ENCODE assay signal across 8 cellular contexts in the genomic region with DNA sequence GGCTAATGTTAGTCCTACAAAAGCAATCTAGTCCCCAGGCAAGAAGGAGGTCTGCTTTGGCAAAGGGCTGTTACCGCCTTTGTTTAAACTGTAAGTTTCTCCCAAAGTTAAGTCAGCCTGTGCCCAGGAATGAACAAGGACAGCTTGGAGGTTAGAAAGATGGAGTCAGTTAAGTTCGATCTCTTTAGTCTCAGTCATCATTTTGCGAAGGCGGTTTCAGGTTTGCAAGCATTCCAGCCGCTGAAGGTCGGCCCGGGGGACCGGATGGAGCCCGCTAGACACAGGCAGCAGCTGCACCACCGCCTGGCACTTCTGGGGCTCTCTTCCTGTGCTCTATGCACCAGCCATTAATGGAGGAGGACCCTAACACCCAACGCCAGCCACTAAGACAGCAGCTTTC.
DNase-seq lines count a peak whose midpoint lies in the region; ATAC-seq and TF ChIP-seq lines count a peak whose summit lies in the region.

No MANE protein-coding gene starts in this region.

- DNase-seq in cardiac muscle cell (ENCODE audit: low read depth in 1 of 2, low spot score in 1 of 2) (no peak), right cardiac atrium (no peak), breast epithelium (ENCODE audit: low spot score in 2 of 2) (no peak), upper lobe of left lung (no peak), substantia nigra (lab: John Stamatoyannopoulos, UW) (no peak), 8988T (no peak)

- intact Hi-C loops in right cardiac atrium (cut with DNase I) (loop anchor here in 2 of 4 donors (10.0 kb wide), 1 partner anchor 89 kb away; a partner anchor contains a TSS), breast epithelium (cut with DNase I; ENCODE audit: low total_unique reads) (no loop called here)

- H3K9me3 ChIP-seq in cardiac muscle cell (ENCODE audit: low read depth) (no peaks in the 10 kb centered on the region), right cardiac atrium (ENCODE audit: control insufficient read depth, low read length) (no peaks in the 10 kb centered on the region), breast epithelium (no peaks in the 10 kb centered on the region), mucosa of rectum (ENCODE audit: control insufficient read depth in 2 of 2, low read length in 2 of 2) (no peaks in the 10 kb centered on the region), upper lobe of left lung (no peaks in the 10 kb centered on the region)

- H3K4me1 ChIP-seq in cardiac muscle cell (ENCODE audit: low read depth), result peaks cover 72% of the 10 kb centered on the region
- peaks cover 34% of the 10 kb centered on the region for H3K4me1 ChIP-seq in right cardiac atrium (ENCODE audit: control insufficient read depth, insufficient read depth, low read length)
- H3K4me1 ChIP-seq in breast epithelium, result peaks cover 11 to 23% of the 10 kb centered on the region in 2 donors
- peaks cover 50 to 70% of the 10 kb centered on the region in 2 donors for H3K4me1 ChIP-seq in mucosa of rectum (ENCODE audit: control insufficient read depth in 2 of 2, insufficient read depth in 2 of 2, low read length in 2 of 2)
- peaks cover 49 to 71% (median 53%) of the 10 kb centered on the region in 4 donors for H3K4me1 ChIP-seq in upper lobe of left lung

- WGBS in right cardiac atrium, result 95% methylated on average over 11 of the region's 11 CpGs
- 93 to 95% methylated on average over 10 to 11 of the region's 11 CpGs for WGBS in upper lobe of left lung, 2 donors

- no peaks in the 10 kb centered on the region for H3K36me3 ChIP-seq in cardiac muscle cell
- H3K36me3 ChIP-seq in breast epithelium, result no peaks in the 10 kb centered on the region
- peaks cover 0 to 7% of the 10 kb centered on the region in 2 donors for H3K36me3 ChIP-seq in mucosa of rectum (ENCODE audit: control insufficient read depth in 2 of 2, insufficient read depth in 2 of 2, low read length in 2 of 2)
- no peaks in the 10 kb centered on the region for H3K36me3 ChIP-seq in upper lobe of left lung

- no peak for TF ChIP-seq CTCF in cardiac muscle cell (IDR thresholded peaks at IDR 0.05; ENCODE audit: low read depth, low read length)
- TF ChIP-seq CTCF in breast epithelium (IDR thresholded peaks at IDR 0.05), result no peak
- no peak for TF ChIP-seq CTCF in upper lobe of left lung (IDR thresholded peaks at IDR 0.05)

- H3K4me3 ChIP-seq in cardiac muscle cell (no peak overlapping the region), right cardiac atrium (ENCODE audit: low read length) (no peak overlapping the region), breast epithelium (no peak overlapping the region), mucosa of rectum (ENCODE audit: low read length in 2 of 2) (no peak overlapping the region), upper lobe of left lung (no peak overlapping the region)

- H3K9ac ChIP-seq in mucosa of rectum (ENCODE audit: low read depth in 1 of 2, low read length in 2 of 2), result peak overlapping the region in 1 of 2 donors; percentile 1

- no peak for TF ChIP-seq POLR2A in breast epithelium (IDR thresholded peaks at IDR 0.05)
- no peak for TF ChIP-seq POLR2A in upper lobe of left lung (IDR thresholded peaks at IDR 0.05)

- TF ChIP-seq EP300 in upper lobe of left lung (IDR thresholded peaks at IDR 0.05), result no peak

- ATAC-seq in right cardiac atrium, result no peak
- ATAC-seq in upper lobe of left lung (ENCODE audit: low FRiP score in 2 of 2), result no peak
- ATAC-seq in GM19324 (IDR thresholded peaks at IDR 0.05; ENCODE audit: low FRiP score, unreplicated experiment), result no peak

- H3K27me3 ChIP-seq in cardiac muscle cell, result no peaks in the 10 kb centered on the region
- no peaks in the 10 kb centered on the region for H3K27me3 ChIP-seq in right cardiac atrium (ENCODE audit: control insufficient read depth, insufficient read depth)
- H3K27me3 ChIP-seq in breast epithelium, result no peaks in the 10 kb centered on the region
- H3K27me3 ChIP-seq in mucosa of rectum (ENCODE audit: control insufficient read depth in 2 of 2, insufficient read depth in 2 of 2, low read length in 2 of 2), result no peaks in the 10 kb centered on the region
- H3K27me3 ChIP-seq in upper lobe of left lung, result no peaks in the 10 kb centered on the region

- H3K27ac ChIP-seq in cardiac muscle cell (peak overlapping the region; percentile 98), right cardiac atrium (ENCODE audit: low read length) (no peak overlapping the region), breast epithelium (peak overlapping the region; percentile 78 to 89), mucosa of rectum (ENCODE audit: low read depth in 2 of 2, low read length in 2 of 2) (peak overlapping the region; percentile 77 to 92), upper lobe of left lung (peak overlapping the region; percentile 82 to 90 (median 86)), substantia nigra (ENCODE audit: low read depth, low read length, poor library complexity, severe bottlenecking) (no peak overlapping the region)

Comparison
In these comparisons a context has a peak if more than half of its experiments do, and no peak if none do; other contexts are left out.
1. H3K27ac ChIP-seq: peak in cardiac muscle cell (single experiment), breast epithelium (2 of 2), mucosa of rectum (2 of 2) and upper lobe of left lung (4 of 4); none in right cardiac atrium (single experiment) and substantia nigra (single experiment).